Comparison of ENCODE assay signal across 18 cellular contexts in the genomic region with DNA sequence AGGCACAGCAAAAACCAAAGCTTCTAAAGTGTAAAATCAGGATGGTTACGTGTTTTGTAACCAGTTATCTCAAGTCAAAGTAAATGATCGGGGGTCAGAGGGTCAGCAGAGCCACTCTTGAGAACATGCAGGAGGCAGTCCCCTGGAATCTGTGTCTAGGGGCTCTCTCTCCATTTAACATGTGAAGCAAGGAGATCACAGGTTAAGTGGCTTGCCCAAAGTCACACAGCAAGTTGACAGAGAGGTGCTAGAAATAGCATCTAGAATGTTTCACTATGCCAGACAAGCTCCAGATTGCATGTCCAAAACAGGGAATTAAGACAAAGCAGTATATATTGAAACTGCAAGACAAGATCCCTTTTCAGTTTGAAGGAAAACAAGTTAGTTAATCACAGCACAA. TPM values are rescaled to one million over a fixed set of nuclear protein-coding genes. Genes with fewer than 3 reads are reported as not detected.
DNase-seq lines count a peak whose midpoint lies in the region; ATAC-seq and TF ChIP-seq lines count a peak whose summit lies in the region.
"Had no signal": no experiment of that assay in that cellular context is flagged by ENCODE, and none has a peak within 500 bp of the region (broad histone marks: within the 10 kb centered on the region; RNA-seq: fewer than 3 reads in every experiment).

No MANE protein-coding gene starts in this region.

- DNase-seq in T-helper 1 cell (no peak), RWPE2 (ENCODE audit: low spot score) (no peak), left ventricle myocardium inferior (no peak), sigmoid colon (no peak), OCI-LY7 (ENCODE audit: low spot score) (no peak), ureter (ENCODE audit: low spot score) (no peak), colonic mucosa (no peak)
- DNase-seq: effector memory CD4-positive, alpha-beta T cell; hypothalamus; kidney; NCI-H1092; NCI-H2107; NCI-H524; SIG-M5; T-helper 2 cell had no signal

- 92 to 93% methylated on average over 2 of the region's 2 CpGs for WGBS in sigmoid colon, 2 donors

- no peak for TF ChIP-seq POLR2A in sigmoid colon (IDR thresholded peaks at IDR 0.05)

- intact Hi-C loops in left ventricle myocardium inferior (cut with micrococcal nuclease) = no loop called here
- intact Hi-C loops in sigmoid colon (cut with DNase I) = no loop called here
- intact Hi-C loops in OCI-LY7 (cut with micrococcal nuclease; ENCODE audit: unreplicated experiment) = no loop called here
- intact Hi-C loops in colonic mucosa (cut with DNase I) = no loop called here

- ATAC-seq in RWPE2 (ENCODE audit: low read depth) = no peak

- H3K27ac ChIP-seq in RWPE2 (ENCODE audit: poor library complexity, severe bottlenecking) (peak overlapping the region; percentile 100), left ventricle myocardium inferior (replicated peaks) (peak overlapping the region; percentile 87), sigmoid colon (peak overlapping the region; percentile 19 to 88 (median 77)), OCI-LY7 (ENCODE audit: low read depth, low read length, poor library complexity, severe bottlenecking) (no peak overlapping the region), colonic mucosa (no peak overlapping the region)
- H3K27ac ChIP-seq: 22Rv1, KMS-11 had no signal

- no peaks in the 10 kb centered on the region for H3K9me3 Mint-ChIP-seq in T-helper 1 cell treated with Interleukin-12 subunit alpha and Interleukin-12 subunit beta and Interleukin-4 antibody, amounts not matched to agents 30 μg/mL and 1 μg/mL, for 36 hours

- POLR2A ChIA-PET in OCI-LY7 (lab: Charles Lee) = interaction anchor here (0.5 to 1.5 kb wide), 2 partner anchors 18 to 438 kb away, joined by 3 to 6 read pairs; no protein-coding TSS in a partner anchor

- H3K36me3 ChIP-seq in RWPE2 (ENCODE audit: low read depth) (peaks cover 34% of the 10 kb centered on the region), left ventricle myocardium inferior (peaks cover 20% of the 10 kb centered on the region), sigmoid colon (peaks cover 0 to 7% (median 0%) of the 10 kb centered on the region in 4 donors), OCI-LY7 (ENCODE audit: insufficient read depth, low read length) (peaks cover 65% of the 10 kb centered on the region), colonic mucosa (no peaks in the 10 kb centered on the region)

- no peak overlapping the region for H2AFZ ChIP-seq in OCI-LY7 (ENCODE audit: low read length)

- no peaks in the 10 kb centered on the region for H3K27me3 Mint-ChIP-seq in T-helper 1 cell treated with Interleukin-12 subunit alpha and Interleukin-12 subunit beta and Interleukin-4 antibody, amounts not matched to agents 30 μg/mL and 1 μg/mL, for 36 hours (ENCODE audit: low read depth)

- peaks cover 27% of the 10 kb centered on the region for H3K4me1 ChIP-seq in RWPE2 (ENCODE audit: insufficient read depth, poor library complexity, severe bottlenecking)
- peaks cover 96% of the 10 kb centered on the region for H3K4me1 ChIP-seq in left ventricle myocardium inferior
- peaks cover 0 to 79% (median 59%) of the 10 kb centered on the region in 4 donors for H3K4me1 ChIP-seq in sigmoid colon
- H3K4me1 ChIP-seq in OCI-LY7 (ENCODE audit: insufficient read depth, low read length, poor library complexity, severe bottlenecking) = no peaks in the 10 kb centered on the region
- H3K4me1 ChIP-seq in colonic mucosa = no peaks in the 10 kb centered on the region

- no peak overlapping the region for H3K4me2 ChIP-seq in OCI-LY7 (ENCODE audit: low read length)
- H3K4me2 ChIP-seq: KMS-11 had no signal

- H3K36me3 Mint-ChIP-seq in T-helper 1 cell treated with Interleukin-12 subunit alpha and Interleukin-12 subunit beta and Interleukin-4 antibody, amounts not matched to agents 30 μg/mL and 1 μg/mL, for 36 hours (ENCODE audit: low read depth) = peaks cover 31% of the 10 kb centered on the region

- no peak overlapping the region for H3K4me3 Mint-ChIP-seq in T-helper 1 cell treated with Interleukin-12 subunit alpha and Interleukin-12 subunit beta and Interleukin-4 antibody, amounts not matched to agents 30 μg/mL and 1 μg/mL, for 36 hours

- H3K9ac ChIP-seq in colonic mucosa (ENCODE audit: low read depth in 2 of 2, low read length in 2 of 2) = peak overlapping the region in 1 of 2 donors; percentile 19
- H3K9ac ChIP-seq: KMS-11 had no signal

- H3K9me3 ChIP-seq in RWPE2 (ENCODE audit: severe bottlenecking) (no peaks in the 10 kb centered on the region), left ventricle myocardium inferior (replicated peaks) (no peaks in the 10 kb centered on the region), sigmoid colon (no peaks in the 10 kb centered on the region), OCI-LY7 (ENCODE audit: low read length) (no peaks in the 10 kb centered on the region), colonic mucosa (no peaks in the 10 kb centered on the region)

- no TSS peak for BruUV-seq in OCI-LY7 (replicated peaks; lab: Mats Ljungman, UMichigan)

- H3K4me1 Mint-ChIP-seq in T-helper 1 cell treated with Interleukin-12 subunit alpha and Interleukin-12 subunit beta and Interleukin-4 antibody, amounts not matched to agents 30 μg/mL and 1 μg/mL, for 36 hours (ENCODE audit: low read depth) = peaks cover 22% of the 10 kb centered on the region

- H3K9me2 ChIP-seq in OCI-LY7 (ENCODE audit: insufficient read depth, low read length) = no peaks in the 10 kb centered on the region

- H3K27me3 ChIP-seq in RWPE2 (ENCODE audit: insufficient read depth, poor library complexity, severe bottlenecking) (no peaks in the 10 kb centered on the region), left ventricle myocardium inferior (ENCODE audit: low read depth) (no peaks in the 10 kb centered on the region), sigmoid colon (no peaks in the 10 kb centered on the region), colonic mucosa (no peaks in the 10 kb centered on the region)

- CTCF ChIA-PET in OCI-LY7 (lab: Charles Lee; ENCODE audit: unreplicated experiment) = no interaction called here

- H3K4me3 ChIP-seq in RWPE2 (ENCODE audit: severe bottlenecking) (no peak overlapping the region), left ventricle myocardium inferior (no peak overlapping the region), sigmoid colon (no peak overlapping the region), OCI-LY7 (ENCODE audit: low read depth, low read length, poor library complexity, severe bottlenecking) (no peak overlapping the region), colonic mucosa (no peak overlapping the region)

- H4K20me1 ChIP-seq in OCI-LY7 (ENCODE audit: insufficient read depth, low read length) = no peaks in the 10 kb centered on the region

- H3K27ac Mint-ChIP-seq in T-helper 1 cell treated with Interleukin-12 subunit alpha and Interleukin-12 subunit beta and Interleukin-4 antibody, amounts not matched to agents 30 μg/mL and 1 μg/mL, for 36 hours = peak overlapping the region; percentile 21

- TF ChIP-seq EP300 in sigmoid colon (IDR thresholded peaks at IDR 0.05) = no peak

- no peak for TF ChIP-seq CTCF in RWPE2 (IDR thresholded peaks at IDR 0.05; ENCODE audit: poor library complexity, severe bottlenecking)
- TF ChIP-seq CTCF in left ventricle myocardium inferior (IDR thresholded peaks at IDR 0.05; ENCODE audit: borderline replicate concordance) = no peak
- TF ChIP-seq CTCF in sigmoid colon (IDR thresholded peaks at IDR 0.05) = no peak
- no peak for TF ChIP-seq CTCF in OCI-LY7 (conservative IDR thresholded peaks at IDR 0.05; ENCODE audit: low read length)
- TF ChIP-seq CTCF in colonic mucosa (IDR thresholded peaks at IDR 0.05) = no peak

- peaks cover 55% of the 10 kb centered on the region for H3K79me2 ChIP-seq in OCI-LY7 (ENCODE audit: insufficient read depth, low read depth, low read length)

RNA-seq across cellular contexts. Expression of a gene that starts 33.4 kb away (rescaled TPM):
- total RNA-seq in left ventricle myocardium inferior (103 TPM), sigmoid colon (10 to 100 TPM; 19.4 to 30.3 (median 22.5) TPM), OCI-LY7 (2022) (29.7 and 30.6 TPM in 2 replicates), ureter (26.1 TPM), colonic mucosa (10 to 100 TPM; 25.7 to 34.9 TPM)
- polyA plus RNA-seq in sigmoid colon = 10 to 100 TPM; 16.1 to 24.5 (median 18.6) TPM
- total RNA-seq in OCI-LY7 (2014; rRNA removed; shearing (Covaris generic)) = 8.3 and 11.4 TPM in 2 replicates

RNA-seq across cellular contexts. Expression of a gene that starts 47.6 kb away (rescaled TPM):
- total RNA-seq in left ventricle myocardium inferior (0.63 TPM), sigmoid colon (under 1 TPM; 0.41 to 0.71 (median 0.61) TPM), OCI-LY7 (2022) (1.9 and 3.0 TPM in 2 replicates), ureter (0.57 TPM), colonic mucosa (under 1 TPM; 0.19 to 0.69 TPM)
- polyA plus RNA-seq in sigmoid colon = under 1 TPM in 2 of 3 donors, not detected in 1; 0.36 to 0.46 TPM
- total RNA-seq in OCI-LY7 (2014; rRNA removed; shearing (Covaris generic)) = 0.46 and 0.76 TPM in 2 replicates

RNA-seq across cellular contexts. Expression of a gene that starts 47.8 kb away (rescaled TPM):
- total RNA-seq in left ventricle myocardium inferior (91.1 TPM), sigmoid colon (100 to 1,000 TPM; 120 to 209 (median 172) TPM), OCI-LY7 (2022) (162 and 168 TPM in 2 replicates), ureter (120 TPM), colonic mucosa (100 to 1,000 TPM; 120 to 130 TPM)
- polyA plus RNA-seq in sigmoid colon = 100 to 1,000 TPM; 157 to 281 (median 206) TPM
- 52.3 and 80.3 TPM in 2 replicates for total RNA-seq in OCI-LY7 (2014; rRNA removed; shearing (Covaris generic))

Comparison
In these comparisons a context has a peak if more than half of its experiments do, and no peak if none do; other contexts are left out.
1. H3K27ac ChIP-seq: peak in RWPE2 (single experiment), left ventricle myocardium inferior (single experiment) and sigmoid colon (4 of 4); none in OCI-LY7 (single experiment) and colonic mucosa (single experiment).